Comparison of ENCODE assay signal across 8 cellular contexts in the genomic region with DNA sequence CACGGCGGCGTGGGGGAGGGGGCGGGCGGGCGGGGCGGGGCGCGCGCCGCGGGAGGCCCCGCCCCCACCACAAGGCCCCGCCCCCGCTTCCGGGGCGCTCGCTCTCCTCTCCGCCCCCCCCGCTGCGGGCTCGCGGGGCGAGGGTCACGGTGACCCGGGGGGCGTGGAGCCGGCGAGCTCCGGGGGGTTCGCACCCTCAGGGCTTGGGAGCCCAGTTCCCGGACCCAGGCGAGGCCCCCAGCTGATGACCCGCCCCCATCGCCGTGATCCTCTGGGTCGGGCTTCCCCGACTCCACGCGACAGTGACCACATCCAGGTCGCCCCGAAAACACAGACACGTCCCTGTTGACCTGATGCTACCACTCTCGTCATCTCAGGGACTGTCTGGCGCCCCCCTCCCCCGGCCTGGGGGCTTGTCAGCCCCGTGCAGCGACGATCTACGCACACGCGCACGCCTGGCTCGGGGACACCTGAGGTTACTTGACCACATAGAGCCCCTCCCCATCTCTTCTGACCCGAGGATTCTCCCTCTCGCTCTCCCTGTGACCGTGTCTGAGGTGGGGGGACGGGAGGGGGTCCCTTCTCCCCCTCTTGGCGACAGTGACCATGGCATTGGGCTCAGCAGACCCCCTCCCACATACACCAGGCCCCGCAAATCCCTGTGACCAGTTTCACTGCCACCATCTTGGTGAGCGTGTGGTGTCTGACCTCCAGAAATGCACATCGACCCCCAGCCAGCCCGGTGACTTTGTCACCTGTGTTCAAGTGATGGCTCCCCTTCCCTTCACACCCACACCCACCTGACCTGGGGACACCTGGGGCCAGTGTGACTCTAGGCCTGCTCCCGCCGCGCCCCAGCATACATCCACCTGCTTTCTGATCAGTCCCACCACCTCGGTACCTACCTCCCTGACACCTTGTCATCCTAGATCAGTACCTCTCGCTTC. TPM values are rescaled to one million over a fixed set of nuclear protein-coding genes. Genes with fewer than 3 reads are reported as not detected.
DNase-seq lines count a peak whose midpoint lies in the region; ATAC-seq and TF ChIP-seq lines count a peak whose summit lies in the region.

No MANE protein-coding gene starts in this region.

- no peak for TF ChIP-seq EP300 in stomach (IDR thresholded peaks at IDR 0.05)

- H3K36me3 ChIP-seq in RWPE2 (ENCODE audit: low read depth) (peaks cover 18% of the 10 kb centered on the region), right lobe of liver (no peaks in the 10 kb centered on the region), stomach (peaks cover 12 to 46% (median 42%) of the 10 kb centered on the region in 4 donors)

- ATAC-seq in HG02798 (IDR thresholded peaks at IDR 0.05; ENCODE audit: poor library complexity, unreplicated experiment) (peak; percentile 42), RWPE2 (ENCODE audit: low read depth) (no peak), right lobe of liver (peak; percentile 29 to 62 (median 42))

- H3K4me3 ChIP-seq in RWPE2 (ENCODE audit: severe bottlenecking): peak overlapping the region; percentile 75
- peak overlapping the region; percentile 92 to 93 for H3K4me3 ChIP-seq in cardiac fibroblast (replicated peaks in 1 of 2; ENCODE audit: low read depth in 2 of 2, low read length in 2 of 2)
- H3K4me3 ChIP-seq in right lobe of liver: peak overlapping the region; percentile 72 to 83 (median 82)
- H3K4me3 ChIP-seq in stomach: peak overlapping the region; percentile 86 to 98 (median 91)

- TF ChIP-seq CTCF in RWPE2 (IDR thresholded peaks at IDR 0.05; ENCODE audit: poor library complexity, severe bottlenecking): no peak
- no peak for TF ChIP-seq CTCF in cardiac fibroblast (IDR thresholded peaks at IDR 0.05; ENCODE audit: low read depth, low read length)
- no peak for TF ChIP-seq CTCF in right lobe of liver (IDR thresholded peaks at IDR 0.05)
- no peak for TF ChIP-seq CTCF in stomach (IDR thresholded peaks at IDR 0.05)

- intact Hi-C loops in right lobe of liver (cut with DNase I): loop anchor here (5.0 to 10.0 kb wide), 2 partner anchors 50 to 57 kb away; no protein-coding TSS in a partner anchor
- intact Hi-C loops in stomach (cut with DNase I; ENCODE audit: low total_unique reads): no loop called here

- peaks cover 13% of the 10 kb centered on the region for H3K4me1 ChIP-seq in RWPE2 (ENCODE audit: insufficient read depth, poor library complexity, severe bottlenecking)
- peaks cover 0 to 16% (median 4%) of the 10 kb centered on the region in 4 donors for H3K4me1 ChIP-seq in right lobe of liver
- H3K4me1 ChIP-seq in stomach: peaks cover 29 to 57% (median 45%) of the 10 kb centered on the region in 4 donors

- no peaks in the 10 kb centered on the region for H3K27me3 ChIP-seq in RWPE2 (ENCODE audit: insufficient read depth, poor library complexity, severe bottlenecking)
- H3K27me3 ChIP-seq in right lobe of liver: no peaks in the 10 kb centered on the region
- H3K27me3 ChIP-seq in stomach: no peaks in the 10 kb centered on the region

- TF ChIP-seq POLR2A in right lobe of liver (IDR thresholded peaks at IDR 0.05) (no peak), stomach (IDR thresholded peaks at IDR 0.05) (no peak)

- peak overlapping the region; percentile 67 for H3K27ac ChIP-seq in RWPE2 (ENCODE audit: poor library complexity, severe bottlenecking)
- peak overlapping the region; percentile 11 to 75 (median 73) for H3K27ac ChIP-seq in right lobe of liver
- H3K27ac ChIP-seq in stomach: peak overlapping the region; percentile 84 to 98 (median 94)

- no peaks in the 10 kb centered on the region for H3K9me3 ChIP-seq in RWPE2 (ENCODE audit: severe bottlenecking)
- no peaks in the 10 kb centered on the region for H3K9me3 ChIP-seq in right lobe of liver
- no peaks in the 10 kb centered on the region for H3K9me3 ChIP-seq in stomach

- peak in 3 of 4 experiments; percentile 63 to 84 (median 64) for DNase-seq in activated naive CD4-positive, alpha-beta T cell (lab: John Stamatoyannopoulos, UW)
- no peak for DNase-seq in activated naive CD4-positive, alpha-beta T cell treated with anti-CD3 and anti-CD28 coated beads, Interleukin-2, amount 50 U/mL, for 16 hours
- peak; percentile 41 for DNase-seq in RWPE2 (ENCODE audit: low spot score)
- DNase-seq in cardiac fibroblast (ENCODE audit: low read depth in 2 of 2): no peak
- peak; percentile 68 to 79 (median 74) for DNase-seq in right lobe of liver
- no peak for DNase-seq in stomach
- no peak for DNase-seq in SHP77 treated with DMSO at 0.1 percent for 48 hours (lab: John Stamatoyannopoulos, UW)

- 24% methylated on average over 9 of the region's 68 CpGs for WGBS in right lobe of liver (ENCODE audit: insufficient coverage, low coverage, low lambda C conversion rate, missing lambda C conversion rate)
- WGBS in stomach, 5 donors: 6 to 17% (median 15%) methylated on average over 36 to 68 of the region's 68 CpGs

RNA-seq across cellular contexts. Expression of gene MAP2K7, which starts 0.7 kb away (rescaled TPM):
- total RNA-seq in right lobe of liver (10 to 100 TPM in 5 of 6 experiments, 1 to 10 TPM in 1; 9.7 to 22.1 (median 15.6) TPM), stomach (10 to 100 TPM in 4 of 5 donors, 1 to 10 TPM in 1; 4.1 to 52.2 (median 11.0) TPM)
- polyA plus RNA-seq in stomach: 10 to 100 TPM; 13.5 to 27.5 (median 15.9) TPM

RNA-seq across cellular contexts. Expression of gene TGFBR3L, which starts 10.3 kb away (rescaled TPM):
- total RNA-seq in right lobe of liver (1 to 10 TPM in 3 of 6 experiments, under 1 TPM in 3; 0.42 to 2.9 (median 1.3) TPM), stomach (not detected)
- polyA plus RNA-seq in stomach: 1 to 10 TPM in 1 of 3 donors, not detected in 2; 1.5 TPM

RNA-seq across cellular contexts. Expression of gene SNAPC2, which starts 15.8 kb away (rescaled TPM):
- total RNA-seq in right lobe of liver (1 to 10 TPM; 3.5 to 7.8 (median 5.2) TPM), stomach (10 to 100 TPM in 3 of 5 donors, 1 to 10 TPM in 2; 2.3 to 18.3 (median 12.2) TPM)
- 10 to 100 TPM; 15.0 to 22.8 (median 17.7) TPM for polyA plus RNA-seq in stomach

RNA-seq across cellular contexts. Expression of gene LRRC8E, which starts 16.0 kb away (rescaled TPM):
- total RNA-seq in right lobe of liver: 1 to 10 TPM; 1.5 to 9.6 (median 3.5) TPM
- 10 to 100 TPM in 1 of 5 donors, 1 to 10 TPM in 2, under 1 TPM in 1, not detected in 1; 0.58 to 12.5 (median 2.5) TPM for total RNA-seq in stomach
- 1 to 10 TPM in 2 of 3 donors, under 1 TPM in 1; 0.93 to 2.1 (median 1.7) TPM for polyA plus RNA-seq in stomach

RNA-seq across cellular contexts. Expression of gene CTXN1, which starts 21.6 kb away (rescaled TPM):
- under 1 TPM in 2 of 6 experiments, not detected in 4; 0.18 to 0.49 TPM for total RNA-seq in right lobe of liver
- 10 to 100 TPM in 1 of 5 donors, 1 to 10 TPM in 3, not detected in 1; 1.3 to 58.5 (median 3.8) TPM for total RNA-seq in stomach
- polyA plus RNA-seq in stomach: 1 to 10 TPM in 2 of 3 donors, under 1 TPM in 1; 0.92 to 7.7 (median 1.2) TPM

Comparison
In these comparisons a context has a peak if more than half of its experiments do, and no peak if none do; other contexts are left out.
1. DNase-seq: peak in activated naive CD4-positive, alpha-beta T cell (3 of 4), RWPE2 (single experiment) and right lobe of liver (3 of 3); none in activated naive CD4-positive, alpha-beta T cell treated with anti-CD3 and anti-CD28 coated beads, Interleukin-2, amount 50 U/mL, for 16 hours (single experiment), cardiac fibroblast (0 of 2), stomach (single experiment) and SHP77 treated with DMSO at 0.1 percent for 48 hours (single experiment).
2. Peak in every context shown above with its lines, with median percentiles within 50 percentile points of each other: H3K27ac ChIP-seq and H3K4me3 ChIP-seq.